In genomic region chr11:123357990-123358827, GRCh38 we compare ENCODE assay signal across 9 cellular contexts.
DNase-seq lines count a peak whose midpoint lies in the region; ATAC-seq and TF ChIP-seq lines count a peak whose summit lies in the region.
"Had no signal": no experiment of that assay in that cellular context is flagged by ENCODE, and none has a peak within 500 bp of the region (broad histone marks: within the 10 kb centered on the region; RNA-seq: fewer than 3 reads in every experiment).

No MANE protein-coding gene starts in this region.

- ATAC-seq in HG03432 (IDR thresholded peaks at IDR 0.05; ENCODE audit: unreplicated experiment) = peak; percentile 70
- no peak for ATAC-seq in activated B cell treated with CpG ODN at 0.5 μM for 24 hours (ENCODE audit: low read depth)
- ATAC-seq in HG03095 (IDR thresholded peaks at IDR 0.05; ENCODE audit: unreplicated experiment) = no peak

- peaks cover 17% of the 10 kb centered on the region for H3K4me1 Mint-ChIP-seq in activated B cell treated with CpG ODN at 0.5 μM for 24 hours

- H3K18ac ChIP-seq in neuronal stem cell (ENCODE audit: low read length) = peak overlapping the region; percentile 92

- no peak overlapping the region for H2BK120ac ChIP-seq in neuronal stem cell (ENCODE audit: low read depth, low read length)

- H3K27ac Mint-ChIP-seq in activated B cell treated with CpG ODN at 0.5 μM for 24 hours = no peak overlapping the region

- no peaks in the 10 kb centered on the region for H3K79me1 ChIP-seq in neuronal stem cell (ENCODE audit: low read depth, low read length)

- H2BK12ac ChIP-seq in neuronal stem cell (ENCODE audit: low read length) = peak overlapping the region; percentile 28

- TF ChIP-seq EP300 in esophagus muscularis mucosa (IDR thresholded peaks at IDR 0.05) = no peak

- H3K9me3 Mint-ChIP-seq in activated B cell treated with CpG ODN at 0.5 μM for 24 hours = no peaks in the 10 kb centered on the region

- peak overlapping the region; percentile 28 for H2AK5ac ChIP-seq in neuronal stem cell (ENCODE audit: low read depth, low read length)

- TF ChIP-seq CTCF in activated B cell treated with CpG ODN at 0.5 μM for 24 hours (IDR thresholded peaks at IDR 0.05) (no peak), esophagus muscularis mucosa (IDR thresholded peaks at IDR 0.05) (no peak)

- no peak overlapping the region for H4K8ac ChIP-seq in neuronal stem cell (ENCODE audit: low read depth, low read length)

- H3K4me3 ChIP-seq in esophagus muscularis mucosa = peak overlapping the region; percentile 46 to 54 (median 48)
- peak overlapping the region; percentile 21 to 85 for H3K4me3 ChIP-seq in neuronal stem cell (ENCODE audit: low read length in 2 of 2)

- peak overlapping the region; percentile 47 for H3K23ac ChIP-seq in neuronal stem cell (ENCODE audit: low read depth, low read length, poor library complexity)

- H3K4me2 ChIP-seq in neuronal stem cell (ENCODE audit: insufficient read depth, low read length, poor library complexity, severe bottlenecking) = peak overlapping the region; percentile 84

- H3K9me3 ChIP-seq in esophagus muscularis mucosa (no peaks in the 10 kb centered on the region), neuronal stem cell (replicated peaks in 1 of 2; ENCODE audit: control insufficient read depth in 2 of 2, insufficient read depth in 1 of 2, low read depth in 1 of 2, low read length in 2 of 2) (peaks cover 0 to 3% of the 10 kb centered on the region in 2 donors)

- H3K27ac ChIP-seq in esophagus muscularis mucosa (replicated peaks in 1 of 4) (no peak overlapping the region), neuronal stem cell (replicated peaks; ENCODE audit: low read length) (no peak overlapping the region)
- H3K27ac ChIP-seq: C4-2B had no signal

- H3K36me3 Mint-ChIP-seq in activated B cell treated with CpG ODN at 0.5 μM for 24 hours (ENCODE audit: low read depth) = no peaks in the 10 kb centered on the region

- H3K27me3 ChIP-seq in esophagus muscularis mucosa = peaks cover 0 to 54% (median 2%) of the 10 kb centered on the region in 4 donors
- peaks cover 5 to 81% (median 27%) of the 10 kb centered on the region in 3 experiments for H3K27me3 ChIP-seq in neuronal stem cell (ENCODE audit: control insufficient read depth in 3 of 3, insufficient read depth in 3 of 3, low read depth in 1 of 3, low read length in 3 of 3)

- DNase-seq in NCI-H2081 (lab: John Stamatoyannopoulos, UW) (peak; percentile 52 to 59), NCI-H2081 treated with DMSO at 0.1 percent for 48 hours (lab: John Stamatoyannopoulos, UW) (no peak), activated B cell treated with CpG ODN at 0.5 μM for 24 hours (no peak), esophagus muscularis mucosa (ENCODE audit: extremely low spot score) (no peak), neuronal stem cell (ENCODE audit: low spot score) (peak; percentile 18), SW480 (ENCODE audit: low spot score) (no peak)

- peak overlapping the region; percentile 81 for H2BK15ac ChIP-seq in neuronal stem cell (ENCODE audit: low read length)

- POLR2A ChIA-PET in activated B cell treated with CpG ODN at 0.5 μM for 24 hours (lab: Charles Lee) = no interaction called here

- H2AFZ ChIP-seq in neuronal stem cell (ENCODE audit: low read length) = peak overlapping the region; percentile 82

- peaks cover 0 to 25% (median 20%) of the 10 kb centered on the region in 4 donors for H3K4me1 ChIP-seq in esophagus muscularis mucosa
- peaks cover 0 to 1% of the 10 kb centered on the region in 2 donors for H3K4me1 ChIP-seq in neuronal stem cell (ENCODE audit: control insufficient read depth in 2 of 2, insufficient read depth in 1 of 2, low read depth in 1 of 2, low read length in 2 of 2)

- no peak for TF ChIP-seq POLR2A in esophagus muscularis mucosa (IDR thresholded peaks at IDR 0.05; ENCODE audit: low read depth)

- no peaks in the 10 kb centered on the region for H3K36me3 ChIP-seq in esophagus muscularis mucosa
- no peaks in the 10 kb centered on the region for H3K36me3 ChIP-seq in neuronal stem cell (replicated peaks in 1 of 2; ENCODE audit: control insufficient read depth in 2 of 2, insufficient read depth in 2 of 2, low read length in 2 of 2)

- peak overlapping the region; percentile 87 for H3K9ac ChIP-seq in neuronal stem cell (ENCODE audit: low read depth, low read length, poor library complexity)

- no peak overlapping the region for H2BK5ac ChIP-seq in neuronal stem cell (ENCODE audit: low read length)

- peak overlapping the region; percentile 33 for H3K14ac ChIP-seq in neuronal stem cell (ENCODE audit: low read length)

- peak overlapping the region; percentile 58 for H3K4me3 Mint-ChIP-seq in activated B cell treated with CpG ODN at 0.5 μM for 24 hours

- peaks cover 36% of the 10 kb centered on the region for H3K27me3 Mint-ChIP-seq in activated B cell treated with CpG ODN at 0.5 μM for 24 hours

- CTCF ChIA-PET in activated B cell treated with CpG ODN at 0.5 μM for 24 hours (lab: Charles Lee) = no interaction called here

- no peak overlapping the region for H4K91ac ChIP-seq in neuronal stem cell (ENCODE audit: low read depth, low read length, poor library complexity)

- H3K4ac ChIP-seq in neuronal stem cell (ENCODE audit: low read length) = no peak overlapping the region

- WGBS in esophagus muscularis mucosa = 3% methylated on average over 29 of the region's 58 CpGs
- WGBS in neuronal stem cell (ENCODE audit: extremely low coverage in 2 of 2, insufficient read length in 2 of 2, insufficient replicate concordance in 1 of 2), 2 donors = no CpG with 5 or more reads among the region's 58 CpGs

- intact Hi-C loops in activated B cell treated with CpG ODN at 0.5 μM for 24 hours (cut with micrococcal nuclease) = no loop called here
- intact Hi-C loops in esophagus muscularis mucosa (cut with DNase I) = no loop called here

Comparison
In these comparisons a context has a peak if more than half of its experiments do, and no peak if none do; other contexts are left out.
1. DNase-seq: peak in NCI-H2081 (2 of 2) and neuronal stem cell (single experiment); none in NCI-H2081 treated with DMSO at 0.1 percent for 48 hours (single experiment), activated B cell treated with CpG ODN at 0.5 μM for 24 hours (single experiment), esophagus muscularis mucosa (single experiment) and SW480 (single experiment).